Comparison of ENCODE assay signal across 1 cellular context in the genomic region with DNA sequence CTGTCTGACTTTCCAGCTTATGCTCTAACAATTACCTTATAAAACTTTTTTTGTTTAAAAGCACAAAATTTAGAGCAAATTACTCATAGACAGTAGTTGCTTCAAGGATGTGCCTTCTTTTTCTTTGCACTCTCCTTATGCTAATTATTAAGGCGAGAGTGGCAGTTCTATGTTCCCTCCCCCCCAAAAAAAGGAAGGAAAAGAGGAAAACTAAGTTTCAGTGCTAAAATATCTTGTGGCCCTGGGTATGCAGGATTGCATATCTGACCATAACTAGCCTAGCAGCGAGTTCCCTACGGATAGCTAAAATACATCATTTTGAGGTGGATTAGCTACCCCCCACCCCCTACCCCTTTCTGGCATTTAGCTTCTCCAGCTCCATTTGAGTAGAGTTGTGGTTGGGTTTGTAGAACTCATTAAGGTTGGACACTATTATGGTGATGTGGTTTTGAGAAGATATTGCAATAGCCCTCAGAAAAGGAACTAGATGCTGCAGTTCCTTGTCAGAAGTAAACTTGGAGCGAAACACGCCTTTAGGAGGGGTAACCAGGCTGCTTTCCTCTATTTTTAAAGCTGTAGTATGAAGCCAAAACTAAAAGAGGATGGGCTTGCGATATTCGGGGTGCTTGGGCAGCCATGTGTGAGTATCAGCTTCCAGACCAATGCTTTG.
TF ChIP-seq lines count a peak whose summit lies in the region.

No MANE protein-coding gene starts in this region.

TF ChIP-seq in GM12878, 131 proteins besides CTCF, POLR2A, EP300 and RAD21 (continued from another document):
- TF ChIP-seq IKZF2 (IDR thresholded peaks at IDR 0.05) (peak in 1 of 2 experiments; percentile 28; a peak in 1 of 4 replicates), TCF3 (IDR thresholded peaks at IDR 0.05; ENCODE audit: borderline replicate concordance, insufficient read depth, low read depth, low read length) (no peak)
